ENCODE assay signal across 8 cellular contexts in the genomic region with DNA sequence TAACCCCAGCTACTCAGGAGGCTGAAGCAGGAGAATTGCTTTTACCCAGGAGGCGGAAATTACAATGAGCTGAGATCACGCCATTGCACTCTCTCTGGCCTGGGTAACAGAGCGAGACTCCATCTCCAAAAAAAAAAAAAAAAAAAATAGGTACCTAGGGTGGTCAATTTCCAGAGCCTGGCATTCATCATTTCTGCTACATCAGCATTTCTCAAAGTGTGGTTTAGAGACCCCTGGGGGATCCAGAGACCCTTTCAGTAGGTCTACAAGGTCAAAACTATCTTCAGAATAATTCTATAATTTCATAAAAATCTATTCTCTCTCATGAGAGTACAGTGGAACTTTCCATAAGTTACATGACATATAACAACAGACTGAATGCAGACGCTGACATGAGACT. TPM values are rescaled to one million over a fixed set of nuclear protein-coding genes. Genes with fewer than 3 reads are reported as not detected.
"Had no signal": no experiment of that assay in that cellular context is flagged by ENCODE, and none has a peak within 500 bp of the region (broad histone marks: within the 10 kb centered on the region; RNA-seq: fewer than 3 reads in every experiment).

No MANE protein-coding gene starts in this region.

- H2AFZ ChIP-seq: GM23248 had no signal

- H3K27ac ChIP-seq: GM23248, KMS-11 had no signal

- H3K4me3 ChIP-seq: GM23248 had no signal

- FAIRE-seq: H54, HTR-8/SVneo had no signal

- H3K9ac ChIP-seq: GM23248, KMS-11 had no signal

- H3K4me2 ChIP-seq: KMS-11 had no signal

- DNase-seq: GM23248, GOT3, H9, HCEC 1CT, KBM-7 had no signal

RNA-seq across cellular contexts. Expression of gene GPD1, which starts 43.5 kb away (rescaled TPM):
- total RNA-seq: GM23248 had no signal
- polyA plus RNA-seq: GM23248 had no signal
